Comparison of ENCODE assay signal across 11 cellular contexts in genomic region chr21:40067751-40068150, GRCh38.
"Had no signal": no experiment of that assay in that cellular context is flagged by ENCODE, and none has a peak within 500 bp of the region (broad histone marks: within the 10 kb centered on the region; RNA-seq: fewer than 3 reads in every experiment).

No MANE protein-coding gene starts in this region.

- H3K4me3 ChIP-seq: breast epithelium, heart right ventricle, lower lobe of right lung, ovary, testis had no signal

- H3K36me3 ChIP-seq: breast epithelium, heart right ventricle, lower lobe of right lung, ovary had no signal

- ATAC-seq: heart right ventricle; left colon; lower lobe of right lung; stimulated activated naive CD8-positive, alpha-beta T cell treated with anti-CD3 and anti-CD28 coated beads, Interleukin-15, amount 100 ng/mL, for 72 hours had no signal

- H3K9me3 ChIP-seq: breast epithelium, heart right ventricle, lower lobe of right lung, ovary, testis had no signal

- H3K27me3 ChIP-seq: breast epithelium, ovary, testis had no signal

- H3K4me1 ChIP-seq: breast epithelium, heart right ventricle, lower lobe of right lung, testis had no signal

- H3K27ac ChIP-seq: breast epithelium, epithelial cell of prostate, heart right ventricle, lower lobe of right lung, ovary, testis had no signal

- DNase-seq: activated CD4-positive, CD25-positive, alpha-beta regulatory T cell treated with anti-CD3 and anti-CD28 coated beads, Interleukin-2, amount 50 U/mL, for 72 hours; activated naive CD4-positive, alpha-beta T cell treated with Interleukin-2 at 50 U/mL for 16 hours; heart right ventricle; left colon; lower lobe of right lung; ovary; stimulated activated CD4-positive, alpha-beta T cell treated with anti-CD3 and anti-CD28 coated beads, Interleukin-1b, Interleukin-23, amount 100 ng/mL, for 48 hours; stimulated activated naive CD8-positive, alpha-beta T cell treated with anti-CD3 and anti-CD28 coated beads, Interleukin-15, amount 100 ng/mL, for 72 hours; testis had no signal
